Comparison of ENCODE assay signal across 8 cellular contexts in the genomic region with DNA sequence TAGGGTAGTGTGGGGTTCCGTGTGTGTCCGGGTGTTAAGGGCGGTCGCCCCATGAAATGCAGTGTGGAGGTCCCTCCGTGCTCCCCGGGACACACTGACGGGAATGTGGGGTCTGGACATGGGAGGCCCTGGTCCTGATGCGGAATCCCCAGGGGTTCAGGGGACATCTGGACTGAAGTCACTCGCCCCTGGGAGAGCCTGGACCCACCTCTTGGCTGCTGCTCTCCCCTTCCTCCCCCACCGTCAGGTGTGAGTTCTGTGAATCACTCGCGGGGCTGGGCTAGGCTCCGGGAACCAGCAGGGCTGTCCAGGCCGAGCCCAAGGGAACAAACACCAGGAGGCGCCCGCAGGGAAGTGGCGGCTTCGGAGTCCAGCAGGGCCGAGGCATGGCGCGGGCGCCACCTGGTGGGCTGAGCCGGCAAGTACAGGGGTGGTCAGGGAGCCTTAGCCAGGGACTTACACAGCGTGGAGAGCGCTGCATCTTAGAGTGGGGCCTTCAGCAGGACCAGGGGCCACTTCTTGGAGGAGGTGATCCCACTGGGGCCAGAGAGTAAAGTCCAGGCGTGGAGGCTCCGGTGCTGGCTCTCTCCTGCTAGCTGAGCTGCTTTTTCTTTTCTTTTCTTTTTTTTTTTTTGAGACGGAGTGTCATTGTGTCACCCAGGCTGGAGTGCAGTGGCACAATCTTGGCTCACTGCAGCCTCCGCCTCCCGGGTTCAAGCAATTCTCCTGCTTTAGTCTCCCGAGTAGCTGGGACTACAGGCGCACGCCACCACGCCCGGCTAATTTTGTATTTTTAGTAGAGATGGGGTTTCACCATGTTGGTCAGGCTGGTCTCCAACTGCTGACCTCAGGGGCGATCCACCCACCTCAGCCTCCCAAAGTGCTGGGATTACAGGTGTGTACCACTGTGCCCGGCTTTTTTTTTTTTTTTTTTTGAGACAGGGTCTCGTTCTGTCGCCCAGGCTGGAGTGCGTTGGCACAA. TPM values are rescaled to one million over a fixed set of nuclear protein-coding genes. Genes with fewer than 3 reads are reported as not detected.
A peak's percentile ranks its signal among the peaks of the same experiment; 100 is the strongest.
DNase-seq lines count a peak whose midpoint lies in the region; ATAC-seq and TF ChIP-seq lines count a peak whose summit lies in the region.

No MANE protein-coding gene starts in this region.

- no peak overlapping the region for H3K4me3 ChIP-seq in heart right ventricle

- H3K36me3 ChIP-seq in heart right ventricle, result peaks cover 0 to 39% (median 0%) of the 10 kb centered on the region in 9 donors

- H3K27me3 Mint-ChIP-seq in activated naive CD8-positive, alpha-beta T cell treated with anti-CD3 and anti-CD28 coated beads, Interleukin-2, amount 50 U/mL, for 24 hours, result peaks cover 8% of the 10 kb centered on the region

- 40% methylated on average over 40 of the region's 40 CpGs for WGBS in heart right ventricle, 2 donors

- no peak overlapping the region for H3K27ac Mint-ChIP-seq in activated naive CD8-positive, alpha-beta T cell treated with anti-CD3 and anti-CD28 coated beads, Interleukin-2, amount 50 U/mL, for 24 hours

- no peaks in the 10 kb centered on the region for H3K9me3 Mint-ChIP-seq in activated naive CD8-positive, alpha-beta T cell treated with anti-CD3 and anti-CD28 coated beads, Interleukin-2, amount 50 U/mL, for 24 hours

- intact Hi-C loops in heart right ventricle (cut with DNase I), result loop anchor here in 7 of 10 donors (2.0 to 10.0 kb wide), 3 partner anchors 211 to 213 kb away; no protein-coding TSS in a partner anchor

- ATAC-seq in HG02642 (IDR thresholded peaks at IDR 0.05; ENCODE audit: poor library complexity, unreplicated experiment), result peak; percentile 81
- ATAC-seq in activated naive CD8-positive, alpha-beta T cell treated with anti-CD3 and anti-CD28 coated beads, Interleukin-2, amount 50 U/mL, for 24 hours, result peak; percentile 87
- ATAC-seq in heart right ventricle, result peak; percentile 84 to 95 (median 88)
- ATAC-seq in GM21737 (IDR thresholded peaks at IDR 0.05; ENCODE audit: unreplicated experiment), result no peak

- no peak overlapping the region for H3K4me3 Mint-ChIP-seq in activated naive CD8-positive, alpha-beta T cell treated with anti-CD3 and anti-CD28 coated beads, Interleukin-2, amount 50 U/mL, for 24 hours

- no peaks in the 10 kb centered on the region for H3K36me3 Mint-ChIP-seq in activated naive CD8-positive, alpha-beta T cell treated with anti-CD3 and anti-CD28 coated beads, Interleukin-2, amount 50 U/mL, for 24 hours (ENCODE audit: low read depth)

- peaks cover 0 to 31% (median 10%) of the 10 kb centered on the region in 9 donors for H3K4me1 ChIP-seq in heart right ventricle

- TF ChIP-seq CTCF in heart right ventricle (IDR thresholded peaks at IDR 0.05), result peak in 8 of 9 donors; percentile 99 to 100 (median 99)

- H3K27me3 ChIP-seq in heart right ventricle, result peaks cover 0 to 15% (median 0%) of the 10 kb centered on the region in 7 donors

- peak overlapping the region in 5 of 10 donors; percentile 3 to 54 (median 26) for H3K27ac ChIP-seq in heart right ventricle

- DNase-seq in GM04504 (ENCODE audit: low read depth) (peak; percentile 73), NCI-H1436 (lab: John Stamatoyannopoulos, UW) (peak; percentile 69), SW480 (ENCODE audit: low spot score) (peak; percentile 83), heart right ventricle (peak; percentile 92 to 95), putamen (ENCODE audit: low spot score) (peak; percentile 73)
- DNase-seq in activated naive CD8-positive, alpha-beta T cell treated with anti-CD3 and anti-CD28 coated beads, Interleukin-2, amount 50 U/mL, for 24 hours, result peak; percentile 93

- no peaks in the 10 kb centered on the region for H3K9me3 ChIP-seq in heart right ventricle

- H3K4me1 Mint-ChIP-seq in activated naive CD8-positive, alpha-beta T cell treated with anti-CD3 and anti-CD28 coated beads, Interleukin-2, amount 50 U/mL, for 24 hours, result peaks cover 11% of the 10 kb centered on the region

RNA-seq across cellular contexts. Expression of gene WTIP, which starts 20.1 kb away (rescaled TPM):
- 10 to 100 TPM; 15.2 to 30.0 (median 25.2) TPM for total RNA-seq in heart right ventricle
- 1 to 10 TPM; 4.8 to 9.2 TPM for polyA plus RNA-seq in heart right ventricle
